ENCODE assay signal across 12 cellular contexts in genomic region chr9:36141761-36142160, GRCh38. TPM values are rescaled to one million over a fixed set of nuclear protein-coding genes. Genes with fewer than 3 reads are reported as not detected.
DNase-seq lines count a peak whose midpoint lies in the region; ATAC-seq and TF ChIP-seq lines count a peak whose summit lies in the region.
"Had no signal": no experiment of that assay in that cellular context is flagged by ENCODE, and none has a peak within 500 bp of the region (broad histone marks: within the 10 kb centered on the region; RNA-seq: fewer than 3 reads in every experiment).

No MANE protein-coding gene starts in this region.

- no peak for ATAC-seq in heart left ventricle
- no peak for ATAC-seq in HG02981 (IDR thresholded peaks at IDR 0.05; ENCODE audit: unreplicated experiment)
- ATAC-seq in GM21515 (IDR thresholded peaks at IDR 0.05; ENCODE audit: unreplicated experiment) = no peak
- ATAC-seq: GM12878 had no signal

- H3K4me3 ChIP-seq in left ventricle myocardium inferior (no peak overlapping the region), heart left ventricle (peak overlapping the region in 1 of 12 donors; percentile 5), colonic mucosa (no peak overlapping the region), neutrophil (ENCODE audit: low read depth in 1 of 2, low read length in 1 of 2) (peak overlapping the region; percentile 85 to 99)
- H3K4me3 ChIP-seq: GM12878 had no signal

- peak overlapping the region; percentile 70 for H3K27ac ChIP-seq in left ventricle myocardium inferior (replicated peaks)
- peak overlapping the region in 2 of 12 donors; percentile 89 to 96 for H3K27ac ChIP-seq in heart left ventricle
- H3K27ac ChIP-seq in colonic mucosa = peak overlapping the region; percentile 78
- peak overlapping the region; percentile 100 for H3K27ac ChIP-seq in neutrophil
- H3K27ac ChIP-seq in RWPE1 = no peak overlapping the region

- TF ChIP-seq POLR2A in heart left ventricle (IDR thresholded peaks at IDR 0.05) = no peak

- H3K4me1 ChIP-seq in left ventricle myocardium inferior = peaks cover 42% of the 10 kb centered on the region
- H3K4me1 ChIP-seq in heart left ventricle = peaks cover 0 to 98% (median 24%) of the 10 kb centered on the region in 12 donors
- H3K4me1 ChIP-seq in colonic mucosa = peaks cover 15% of the 10 kb centered on the region
- peaks cover 95 to 99% of the 10 kb centered on the region in 2 experiments for H3K4me1 ChIP-seq in neutrophil (ENCODE audit: control insufficient read depth in 1 of 2, insufficient read depth in 1 of 2, low read depth in 1 of 2, low read length in 1 of 2)

- no peak for DNase-seq in left ventricle myocardium inferior
- DNase-seq in heart left ventricle = no peak
- DNase-seq in colonic mucosa = no peak
- DNase-seq in RWPE1 (ENCODE audit: low spot score) = no peak
- no peak for DNase-seq in stimulated activated CD4-positive, alpha-beta T cell treated with anti-CD3 and anti-CD28 coated beads, Interleukin-1b, Interleukin-23, amount 100 ng/mL, for 48 hours
- DNase-seq: activated CD4-positive, alpha-beta memory T cell treated with anti-CD3 and anti-CD28 coated beads, Interleukin-2, amount 10 ng/mL, durations not matched to agents 7 days and 5 days; NCI-H1436 had no signal

- POLR2A ChIA-PET in RWPE1 (lab: Yijun Ruan, JAX; ENCODE audit: low non-redundant PET) = no interaction called here

- H3K9me3 ChIP-seq in left ventricle myocardium inferior (replicated peaks) = peaks cover 6% of the 10 kb centered on the region
- H3K9me3 ChIP-seq in heart left ventricle = peaks cover 0 to 6% (median 0%) of the 10 kb centered on the region in 12 donors
- no peaks in the 10 kb centered on the region for H3K9me3 ChIP-seq in colonic mucosa
- no peaks in the 10 kb centered on the region for H3K9me3 ChIP-seq in neutrophil

- no peak for TF ChIP-seq CTCF in left ventricle myocardium inferior (IDR thresholded peaks at IDR 0.05; ENCODE audit: borderline replicate concordance)
- no peak for TF ChIP-seq CTCF in heart left ventricle (IDR thresholded peaks at IDR 0.05)
- no peak for TF ChIP-seq CTCF in colonic mucosa (IDR thresholded peaks at IDR 0.05)
- no peak for TF ChIP-seq CTCF in neutrophil (IDR thresholded peaks at IDR 0.05)
- no peak for TF ChIP-seq CTCF in RWPE1 (conservative IDR thresholded peaks at IDR 0.05; ENCODE audit: low read depth)

- intact Hi-C loops in left ventricle myocardium inferior (cut with micrococcal nuclease) (no loop called here), heart left ventricle (cut with DNase I) (loop anchor here in 1 of 10 donors (2.0 kb wide), 1 partner anchor 43 kb away; no protein-coding TSS in a partner anchor), colonic mucosa (cut with DNase I) (no loop called here)

- peaks cover 12% of the 10 kb centered on the region for H3K27me3 ChIP-seq in left ventricle myocardium inferior (ENCODE audit: low read depth)
- H3K27me3 ChIP-seq in heart left ventricle = peaks cover 0 to 11% (median 0%) of the 10 kb centered on the region in 9 donors
- H3K27me3 ChIP-seq in colonic mucosa = no peaks in the 10 kb centered on the region
- no peaks in the 10 kb centered on the region for H3K27me3 ChIP-seq in neutrophil

- CTCF ChIA-PET in RWPE1 (lab: Yijun Ruan, JAX) = interaction anchor here (0.5 kb wide), 2 partner anchors 54 to 210 kb away, joined by 3 read pairs; no protein-coding TSS in a partner anchor

- H3K9ac ChIP-seq in colonic mucosa (ENCODE audit: low read depth in 2 of 2, low read length in 2 of 2) = peak overlapping the region in 1 of 2 donors; percentile 72

- H3K36me3 ChIP-seq in left ventricle myocardium inferior = no peaks in the 10 kb centered on the region
- peaks cover 0 to 10% (median 0%) of the 10 kb centered on the region in 9 donors for H3K36me3 ChIP-seq in heart left ventricle
- no peaks in the 10 kb centered on the region for H3K36me3 ChIP-seq in colonic mucosa
- H3K36me3 ChIP-seq in neutrophil = peaks cover 18% of the 10 kb centered on the region

- 93 to 96% (median 94%) methylated on average over 7 of the region's 7 CpGs for WGBS in heart left ventricle, 4 donors

RNA-seq across cellular contexts. Expression of gene GLIPR2, which starts 5.2 kb away (rescaled TPM):
- 8.7 TPM for total RNA-seq in left ventricle myocardium inferior
- 10 to 100 TPM in 3 of 9 donors, 1 to 10 TPM in 6; 4.7 to 33.0 (median 7.6) TPM for total RNA-seq in heart left ventricle
- polyA plus RNA-seq in heart left ventricle = 10 to 100 TPM in 1 of 2 donors, 1 to 10 TPM in 1; 4.9 to 15.2 TPM
- total RNA-seq in colonic mucosa = 10 to 100 TPM; 33.1 to 44.9 TPM

RNA-seq across cellular contexts. Expression of gene CCIN, which starts 27.4 kb away (rescaled TPM):
- total RNA-seq in left ventricle myocardium inferior = not detected
- total RNA-seq in heart left ventricle = under 1 TPM in 4 of 9 donors, not detected in 5; 0.09 to 0.20 (median 0.15) TPM
- under 1 TPM in 1 of 2 donors, not detected in 1; 0.25 TPM for polyA plus RNA-seq in heart left ventricle
- under 1 TPM in 1 of 2 donors, not detected in 1; 0.32 TPM for total RNA-seq in colonic mucosa
- total RNA-seq: GM12878 had no signal
- polyA plus RNA-seq: GM12878, neural cell had no signal

RNA-seq across cellular contexts. Expression of gene CLTA, which starts 49.0 kb away (rescaled TPM):
- total RNA-seq in left ventricle myocardium inferior (60.4 TPM), heart left ventricle (100 to 1,000 TPM in 1 of 9 donors, 10 to 100 TPM in 8; 43.8 to 123 (median 61.8) TPM), colonic mucosa (100 to 1,000 TPM; 210 to 312 TPM)
- 100 to 1,000 TPM in 1 of 2 donors, 10 to 100 TPM in 1; 40.8 to 139 TPM for polyA plus RNA-seq in heart left ventricle

Comparison
In these comparisons a context has a peak if more than half of its experiments do, and no peak if none do; other contexts are left out.
1. H3K4me3 ChIP-seq: peak in neutrophil (2 of 2); none in left ventricle myocardium inferior (single experiment) and colonic mucosa (single experiment).